In the genomic region with DNA sequence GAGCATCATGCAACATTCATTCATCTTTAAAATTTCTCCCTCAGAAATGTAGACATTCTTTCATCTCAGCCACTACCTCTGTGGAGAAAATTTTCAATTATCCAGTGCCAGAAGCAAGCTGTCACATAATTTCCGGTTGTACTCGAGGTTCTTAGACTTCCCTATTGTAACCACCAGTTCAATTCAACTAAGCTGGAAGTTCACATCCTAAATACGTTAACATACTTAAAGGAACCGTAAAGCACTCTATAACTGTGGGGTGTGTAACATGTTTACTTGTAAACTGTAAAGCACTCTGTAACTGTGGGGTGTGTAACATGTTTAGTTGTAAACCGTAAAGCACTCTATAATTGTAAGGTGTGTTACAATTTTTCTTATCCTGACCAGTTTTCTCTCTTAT, we compare ENCODE assay signal across 21 cellular contexts.
"Had no signal": no experiment of that assay in that cellular context is flagged by ENCODE, and none has a peak within 500 bp of the region (broad histone marks: within the 10 kb centered on the region; RNA-seq: fewer than 3 reads in every experiment).

No MANE protein-coding gene starts in this region.

- H3K4me3 Mint-ChIP-seq: activated naive CD4-positive, alpha-beta T cell treated with anti-CD3 and anti-CD28 coated beads, Interleukin-2, amount 10 ng/mL, durations not matched to agents 7 days and 5 days; activated T-helper 17 cell treated with anti-CD3 and anti-CD28 coated beads, Interleukin-2, amount 50 U/mL, for 72 hours; dendritic cell treated with granulocyte-macrophage colony-stimulating factor and Interleukin-4, amounts not matched to agents 40 ng/mL and 50 ng/mL, for 4 days; effector memory CD8-positive, alpha-beta T cell; T-cell had no signal

- H3K27ac Mint-ChIP-seq: activated naive CD4-positive, alpha-beta T cell treated with anti-CD3 and anti-CD28 coated beads, Interleukin-2, amount 10 ng/mL, durations not matched to agents 7 days and 5 days; dendritic cell treated with granulocyte-macrophage colony-stimulating factor and Interleukin-4, amounts not matched to agents 40 ng/mL and 50 ng/mL, for 4 days had no signal

- ATAC-seq: activated T-helper 17 cell treated with anti-CD3 and anti-CD28 coated beads, Interleukin-2, amount 50 U/mL, for 72 hours; effector memory CD8-positive, alpha-beta T cell; naive thymus-derived CD8-positive, alpha-beta T cell; right cardiac atrium; T-cell had no signal

- H3K9me3 Mint-ChIP-seq: activated naive CD4-positive, alpha-beta T cell treated with anti-CD3 and anti-CD28 coated beads, Interleukin-2, amount 10 ng/mL, durations not matched to agents 7 days and 5 days; activated T-helper 17 cell treated with anti-CD3 and anti-CD28 coated beads, Interleukin-2, amount 50 U/mL, for 72 hours; dendritic cell treated with granulocyte-macrophage colony-stimulating factor and Interleukin-4, amounts not matched to agents 40 ng/mL and 50 ng/mL, for 4 days; effector memory CD8-positive, alpha-beta T cell; naive thymus-derived CD8-positive, alpha-beta T cell; T-cell had no signal

- H3K27me3 Mint-ChIP-seq: activated naive CD4-positive, alpha-beta T cell treated with anti-CD3 and anti-CD28 coated beads, Interleukin-2, amount 10 ng/mL, durations not matched to agents 7 days and 5 days; activated T-helper 17 cell treated with anti-CD3 and anti-CD28 coated beads, Interleukin-2, amount 50 U/mL, for 72 hours; dendritic cell treated with granulocyte-macrophage colony-stimulating factor and Interleukin-4, amounts not matched to agents 40 ng/mL and 50 ng/mL, for 4 days; effector memory CD8-positive, alpha-beta T cell; naive thymus-derived CD8-positive, alpha-beta T cell; T-cell had no signal

- DNase-seq: activated CD4-positive, alpha-beta T cell treated with anti-CD3 and anti-CD28 coated beads for 1 hour; activated CD4-positive, alpha-beta T cell treated with anti-CD3 and anti-CD28 coated beads, Interleukin-2, amount 50 U/mL, for 4 hours; activated naive CD4-positive, alpha-beta T cell treated with anti-CD3 and anti-CD28 coated beads, Interleukin-2, amount 10 ng/mL, durations not matched to agents 7 days and 5 days; anterior cingulate cortex; brain microvascular endothelial cell; cerebellar nuclear complex; effector memory CD8-positive, alpha-beta T cell; foreskin melanocyte; head of caudate nucleus; naive thymus-derived CD8-positive, alpha-beta T cell; nucleus accumbens; right cardiac atrium; stimulated activated CD4-positive, alpha-beta T cell treated with anti-CD3 and anti-CD28 coated beads, Interleukin-15, amount 100 ng/mL, for 24 hours; stimulated activated CD4-positive, alpha-beta T cell treated with anti-CD3 and anti-CD28 coated beads, Interleukin-4, amount 100 ng/mL, for 1 hour; stimulated activated naive CD4-positive, alpha-beta T cell treated with Interleukin-2 at 50 U/mL for 16 hours; substantia nigra; T-cell; T-helper 9 cell; transverse colon had no signal
